In genomic region chr4:48341776-48342558, GRCh38 we compare ENCODE assay signal across 1 cellular context.
TF ChIP-seq lines count a peak whose summit lies in the region.

No MANE protein-coding gene starts in this region.

TF ChIP-seq in HepG2, 621 proteins besides CTCF, POLR2A, EP300 and RAD21 (continued from another document and continues in another):
- 0 out of 2 replicates have a peak, but pooled peaks have one; percentile 52 for TF ChIP-seq THAP7 (CRISPR knock-in tag; IDR thresholded peaks at IDR 0.05)
- no peak for TF ChIP-seq AGO1 (IDR thresholded peaks at IDR 0.05; ENCODE audit: low read depth, low read length, poor library complexity, severe bottlenecking)
- TF ChIP-seq ZNF550 (CRISPR knock-in tag; IDR thresholded peaks at IDR 0.05; ENCODE audit: borderline replicate concordance) = no peak
- no peak for TF ChIP-seq NPAS2 (CRISPR knock-in tag; IDR thresholded peaks at IDR 0.05; ENCODE audit: borderline replicate concordance)
- TF ChIP-seq CC2D1A (CRISPR knock-in tag; IDR thresholded peaks at IDR 0.05) = no peak
- TF ChIP-seq, protein P1, sequence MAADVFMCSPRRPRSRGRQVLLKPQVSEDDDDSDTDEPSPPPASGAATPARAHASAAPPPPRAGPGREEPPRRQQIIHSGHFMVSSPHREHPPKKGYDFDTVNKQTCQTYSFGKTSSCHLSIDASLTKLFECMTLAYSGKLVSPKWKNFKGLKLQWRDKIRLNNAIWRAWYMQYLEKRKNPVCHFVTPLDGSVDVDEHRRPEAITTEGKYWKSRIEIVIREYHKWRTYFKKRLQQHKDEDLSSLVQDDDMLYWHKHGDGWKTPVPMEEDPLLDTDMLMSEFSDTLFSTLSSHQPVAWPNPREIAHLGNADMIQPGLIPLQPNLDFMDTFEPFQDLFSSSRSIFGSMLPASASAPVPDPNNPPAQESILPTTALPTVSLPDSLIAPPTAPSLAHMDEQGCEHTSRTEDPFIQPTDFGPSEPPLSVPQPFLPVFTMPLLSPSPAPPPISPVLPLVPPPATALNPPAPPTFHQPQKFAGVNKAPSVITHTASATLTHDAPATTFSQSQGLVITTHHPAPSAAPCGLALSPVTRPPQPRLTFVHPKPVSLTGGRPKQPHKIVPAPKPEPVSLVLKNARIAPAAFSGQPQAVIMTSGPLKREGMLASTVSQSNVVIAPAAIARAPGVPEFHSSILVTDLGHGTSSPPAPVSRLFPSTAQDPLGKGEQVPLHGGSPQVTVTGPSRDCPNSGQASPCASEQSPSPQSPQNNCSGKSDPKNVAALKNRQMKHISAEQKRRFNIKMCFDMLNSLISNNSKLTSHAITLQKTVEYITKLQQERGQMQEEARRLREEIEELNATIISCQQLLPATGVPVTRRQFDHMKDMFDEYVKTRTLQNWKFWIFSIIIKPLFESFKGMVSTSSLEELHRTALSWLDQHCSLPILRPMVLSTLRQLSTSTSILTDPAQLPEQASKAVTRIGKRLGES (CRISPR knock-in tag; IDR thresholded peaks at IDR 0.05; ENCODE audit: borderline replicate concordance) = no peak
- TF ChIP-seq SRY (CRISPR knock-in tag; IDR thresholded peaks at IDR 0.05) = no peak; the same call in 1 of the 2 replicates
- no peak for TF ChIP-seq ZNF766 (CRISPR knock-in tag; IDR thresholded peaks at IDR 0.05; ENCODE audit: borderline replicate concordance)
- TF ChIP-seq ZNF333 (CRISPR knock-in tag; IDR thresholded peaks at IDR 0.05; ENCODE audit: borderline replicate concordance) = 0 out of 2 replicates have a peak, but pooled peaks have one; percentile 26
- no peak; the same call in 1 of the 2 replicates for TF ChIP-seq GLI4 (CRISPR knock-in tag; IDR thresholded peaks at IDR 0.05; ENCODE audit: borderline replicate concordance)
- TF ChIP-seq ZNF10 (CRISPR knock-in tag; IDR thresholded peaks at IDR 0.05; ENCODE audit: borderline replicate concordance, low read depth) = no peak
- no peak for TF ChIP-seq KAT2B (IDR thresholded peaks at IDR 0.05; ENCODE audit: borderline replicate concordance, low read depth, low read length)
- no peak for TF ChIP-seq RFXAP (CRISPR knock-in tag; IDR thresholded peaks at IDR 0.05; ENCODE audit: borderline replicate concordance)
- TF ChIP-seq MTA1 (CRISPR knock-in tag; IDR thresholded peaks at IDR 0.05; ENCODE audit: borderline replicate concordance) = peak; percentile 48; the same call in 1 of the 2 replicates
- TF ChIP-seq BRD4 (CRISPR knock-in tag; IDR thresholded peaks at IDR 0.05) = peak; percentile 22; the same call in 1 of the 2 replicates
- TF ChIP-seq ZNF879 (CRISPR knock-in tag; IDR thresholded peaks at IDR 0.05) = 0 out of 2 replicates have a peak, but pooled peaks have one; percentile 65
- TF ChIP-seq ZNF530 (CRISPR knock-in tag; IDR thresholded peaks at IDR 0.05; ENCODE audit: low read depth) = no peak
- TF ChIP-seq ZNF329 (CRISPR knock-in tag; IDR thresholded peaks at IDR 0.05; ENCODE audit: low read depth) = peak; percentile 39; the same call in 1 of the 2 replicates
- no peak; the same call in 1 of the 2 replicates for TF ChIP-seq ZNF607 (CRISPR knock-in tag; IDR thresholded peaks at IDR 0.05; ENCODE audit: borderline replicate concordance)
- peak; percentile 12; the same call in 1 of the 2 replicates for TF ChIP-seq SPEN (CRISPR knock-in tag; IDR thresholded peaks at IDR 0.05; ENCODE audit: low read depth)
- TF ChIP-seq ZSCAN22 (CRISPR knock-in tag; IDR thresholded peaks at IDR 0.05) = no peak
- TF ChIP-seq ZKSCAN5 (CRISPR knock-in tag; IDR thresholded peaks at IDR 0.05) = no peak
- no peak for TF ChIP-seq SMAD3 (CRISPR knock-in tag; IDR thresholded peaks at IDR 0.05)
- TF ChIP-seq POLR2AphosphoS2 (IDR thresholded peaks at IDR 0.05; ENCODE audit: low read depth, low read length) = no peak
- no peak for TF ChIP-seq EHMT2 (IDR thresholded peaks at IDR 0.05; ENCODE audit: borderline replicate concordance, low read depth, low read length)
- no peak for TF ChIP-seq HES4 (CRISPR knock-in tag; IDR thresholded peaks at IDR 0.05; ENCODE audit: borderline replicate concordance)
- TF ChIP-seq PAX8 (CRISPR knock-in tag; IDR thresholded peaks at IDR 0.05; ENCODE audit: borderline replicate concordance) = no peak
- TF ChIP-seq ZBTB3 (CRISPR knock-in tag; IDR thresholded peaks at IDR 0.05; ENCODE audit: borderline replicate concordance, low read depth) = 0 out of 2 replicates have a peak, but pooled peaks have one; percentile 14
- TF ChIP-seq ZNF777 (CRISPR knock-in tag; IDR thresholded peaks at IDR 0.05) = peak; percentile 65; the same call in 1 of the 2 replicates
- TF ChIP-seq ZKSCAN1 (IDR thresholded peaks at IDR 0.05; ENCODE audit: low read length) = no peak
- peak; percentile 85 for TF ChIP-seq PHF8 (CRISPR knock-in tag; IDR thresholded peaks at IDR 0.05)
- TF ChIP-seq ATF7-NPFF (CRISPR knock-in tag; IDR thresholded peaks at IDR 0.05; ENCODE audit: low read depth) = no peak
- TF ChIP-seq HHEX (CRISPR knock-in tag; IDR thresholded peaks at IDR 0.05) = no peak
- TF ChIP-seq RXRA (CRISPR knock-in tag; IDR thresholded peaks at IDR 0.05) = 0 out of 2 replicates have a peak, but pooled peaks have one; percentile 6
- no peak for TF ChIP-seq BCL6 (CRISPR knock-in tag; IDR thresholded peaks at IDR 0.05)
- no peak for TF ChIP-seq HMG20A (CRISPR knock-in tag; IDR thresholded peaks at IDR 0.05; ENCODE audit: borderline replicate concordance)
- TF ChIP-seq IRX3 (CRISPR knock-in tag; IDR thresholded peaks at IDR 0.05; ENCODE audit: borderline replicate concordance, low read depth) = no peak
- no peak for TF ChIP-seq BCLAF1 (IDR thresholded peaks at IDR 0.05)
- no peak for TF ChIP-seq MIER2 (CRISPR knock-in tag; IDR thresholded peaks at IDR 0.05)
- TF ChIP-seq NCOA5 (CRISPR knock-in tag; IDR thresholded peaks at IDR 0.05) = no peak
- no peak for TF ChIP-seq ELF3 (CRISPR knock-in tag; IDR thresholded peaks at IDR 0.05)
- TF ChIP-seq JUND (CRISPR knock-in tag; IDR thresholded peaks at IDR 0.05) = no peak
- no peak for TF ChIP-seq GATAD1 (CRISPR knock-in tag; IDR thresholded peaks at IDR 0.05)
- TF ChIP-seq SRSF1 (optimal IDR thresholded peaks at IDR 0.05; ENCODE audit: low read depth, low read length) = no peak
- peak; percentile 25; the same call in 1 of the 2 replicates for TF ChIP-seq CCDC6 (CRISPR knock-in tag; IDR thresholded peaks at IDR 0.05)
- no peak for TF ChIP-seq ZSCAN25 (CRISPR knock-in tag; IDR thresholded peaks at IDR 0.05)
- no peak for TF ChIP-seq SMYD3 (CRISPR knock-in tag; IDR thresholded peaks at IDR 0.05)
- TF ChIP-seq, protein P2, sequence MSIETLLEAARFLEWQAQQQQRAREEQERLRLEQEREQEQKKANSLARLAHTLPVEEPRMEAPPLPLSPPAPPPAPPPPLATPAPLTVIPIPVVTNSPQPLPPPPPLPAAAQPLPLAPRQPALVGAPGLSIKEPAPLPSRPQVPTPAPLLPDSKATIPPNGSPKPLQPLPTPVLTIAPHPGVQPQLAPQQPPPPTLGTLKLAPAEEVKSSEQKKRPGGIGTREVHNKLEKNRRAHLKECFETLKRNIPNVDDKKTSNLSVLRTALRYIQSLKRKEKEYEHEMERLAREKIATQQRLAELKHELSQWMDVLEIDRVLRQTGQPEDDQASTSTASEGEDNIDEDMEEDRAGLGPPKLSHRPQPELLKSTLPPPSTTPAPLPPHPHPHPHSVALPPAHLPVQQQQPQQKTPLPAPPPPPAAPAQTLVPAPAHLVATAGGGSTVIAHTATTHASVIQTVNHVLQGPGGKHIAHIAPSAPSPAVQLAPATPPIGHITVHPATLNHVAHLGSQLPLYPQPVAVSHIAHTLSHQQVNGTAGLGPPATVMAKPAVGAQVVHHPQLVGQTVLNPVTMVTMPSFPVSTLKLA (IDR thresholded peaks at IDR 0.05) = no peak
- TF ChIP-seq ZNF720 (CRISPR knock-in tag; IDR thresholded peaks at IDR 0.05) = no peak
- no peak for TF ChIP-seq ADNP (CRISPR knock-in tag; IDR thresholded peaks at IDR 0.05)
- no peak for TF ChIP-seq FOXP4 (CRISPR knock-in tag; IDR thresholded peaks at IDR 0.05)
- TF ChIP-seq, protein P3, sequence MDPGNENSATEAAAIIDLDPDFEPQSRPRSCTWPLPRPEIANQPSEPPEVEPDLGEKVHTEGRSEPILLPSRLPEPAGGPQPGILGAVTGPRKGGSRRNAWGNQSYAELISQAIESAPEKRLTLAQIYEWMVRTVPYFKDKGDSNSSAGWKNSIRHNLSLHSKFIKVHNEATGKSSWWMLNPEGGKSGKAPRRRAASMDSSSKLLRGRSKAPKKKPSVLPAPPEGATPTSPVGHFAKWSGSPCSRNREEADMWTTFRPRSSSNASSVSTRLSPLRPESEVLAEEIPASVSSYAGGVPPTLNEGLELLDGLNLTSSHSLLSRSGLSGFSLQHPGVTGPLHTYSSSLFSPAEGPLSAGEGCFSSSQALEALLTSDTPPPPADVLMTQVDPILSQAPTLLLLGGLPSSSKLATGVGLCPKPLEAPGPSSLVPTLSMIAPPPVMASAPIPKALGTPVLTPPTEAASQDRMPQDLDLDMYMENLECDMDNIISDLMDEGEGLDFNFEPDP (CRISPR knock-in tag; conservative IDR thresholded peaks at IDR 0.05) = no peak
- no peak for TF ChIP-seq FOSL1 (CRISPR knock-in tag; IDR thresholded peaks at IDR 0.05; ENCODE audit: borderline replicate concordance)
- TF ChIP-seq ZNF883 (CRISPR knock-in tag; IDR thresholded peaks at IDR 0.05; ENCODE audit: not compliant biosample characterization) = peak; percentile 71
- TF ChIP-seq NFRKB (IDR thresholded peaks at IDR 0.05) = no peak
- TF ChIP-seq DNMT3B (CRISPR knock-in tag; conservative IDR thresholded peaks at IDR 0.05) = no peak
- TF ChIP-seq, protein P4, sequence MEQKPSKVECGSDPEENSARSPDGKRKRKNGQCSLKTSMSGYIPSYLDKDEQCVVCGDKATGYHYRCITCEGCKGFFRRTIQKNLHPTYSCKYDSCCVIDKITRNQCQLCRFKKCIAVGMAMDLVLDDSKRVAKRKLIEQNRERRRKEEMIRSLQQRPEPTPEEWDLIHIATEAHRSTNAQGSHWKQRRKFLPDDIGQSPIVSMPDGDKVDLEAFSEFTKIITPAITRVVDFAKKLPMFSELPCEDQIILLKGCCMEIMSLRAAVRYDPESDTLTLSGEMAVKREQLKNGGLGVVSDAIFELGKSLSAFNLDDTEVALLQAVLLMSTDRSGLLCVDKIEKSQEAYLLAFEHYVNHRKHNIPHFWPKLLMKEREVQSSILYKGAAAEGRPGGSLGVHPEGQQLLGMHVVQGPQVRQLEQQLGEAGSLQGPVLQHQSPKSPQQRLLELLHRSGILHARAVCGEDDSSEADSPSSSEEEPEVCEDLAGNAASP (CRISPR knock-in tag; IDR thresholded peaks at IDR 0.05; ENCODE audit: borderline replicate concordance) = no peak
